Comparison of ENCODE assay signal across 1 cellular context in genomic region chr3:66593978-66594377, GRCh38.
TF ChIP-seq lines count a peak whose summit lies in the region.

No MANE protein-coding gene starts in this region.

TF ChIP-seq in HepG2, 621 proteins besides CTCF, POLR2A, EP300 and RAD21 (continued from another document and continues in another):
- TF ChIP-seq ZNF687 (CRISPR knock-in tag; IDR thresholded peaks at IDR 0.05) (no peak), PTBP1 (IDR thresholded peaks at IDR 0.05; ENCODE audit: low read depth, low read length, poor library complexity, severe bottlenecking) (no peak), NFYC (CRISPR knock-in tag; IDR thresholded peaks at IDR 0.05) (no peak), ZNF263 (CRISPR knock-in tag; IDR thresholded peaks at IDR 0.05) (no peak), RXRA (CRISPR knock-in tag; IDR thresholded peaks at IDR 0.05) (no peak), HNRNPL (IDR thresholded peaks at IDR 0.05; ENCODE audit: low read depth, low read length) (no peak), KLF12 (CRISPR knock-in tag; IDR thresholded peaks at IDR 0.05; ENCODE audit: borderline replicate concordance) (no peak), ZNF264 (CRISPR knock-in tag; IDR thresholded peaks at IDR 0.05) (no peak), ZBTB1 (CRISPR knock-in tag; IDR thresholded peaks at IDR 0.05; ENCODE audit: borderline replicate concordance) (no peak), ZNF615 (CRISPR knock-in tag; IDR thresholded peaks at IDR 0.05; ENCODE audit: borderline replicate concordance) (no peak), ZNF282 (IDR thresholded peaks at IDR 0.05; ENCODE audit: partially characterized antibody) (no peak), YEATS2 (CRISPR knock-in tag; IDR thresholded peaks at IDR 0.05; ENCODE audit: borderline replicate concordance) (no peak), ZNF414 (CRISPR knock-in tag; IDR thresholded peaks at IDR 0.05) (no peak), ARHGAP35 (CRISPR knock-in tag; IDR thresholded peaks at IDR 0.05; ENCODE audit: borderline replicate concordance) (no peak), ZSCAN21 (CRISPR knock-in tag; IDR thresholded peaks at IDR 0.05; ENCODE audit: borderline replicate concordance) (no peak), CHCHD3 (CRISPR knock-in tag; IDR thresholded peaks at IDR 0.05) (no peak), USF2 (IDR thresholded peaks at IDR 0.05; ENCODE audit: low read depth, low read length) (no peak), USF2 (CRISPR knock-in tag; IDR thresholded peaks at IDR 0.05; ENCODE audit: borderline replicate concordance) (no peak), ATF7 (IDR thresholded peaks at IDR 0.05) (peak; percentile 57), ATF7 (CRISPR knock-in tag; IDR thresholded peaks at IDR 0.05) (no peak), FOXK1 (CRISPR knock-in tag; IDR thresholded peaks at IDR 0.05; ENCODE audit: borderline replicate concordance, low read depth) (no peak), U2AF1 (optimal IDR thresholded peaks at IDR 0.05; ENCODE audit: low read depth, low read length) (no peak), ZNF710 (CRISPR knock-in tag; IDR thresholded peaks at IDR 0.05; ENCODE audit: borderline replicate concordance) (no peak), DNMT1 (CRISPR knock-in tag; IDR thresholded peaks at IDR 0.05) (no peak), CENPT (CRISPR knock-in tag; IDR thresholded peaks at IDR 0.05; ENCODE audit: low read depth) (no peak), KLF16 (CRISPR knock-in tag; IDR thresholded peaks at IDR 0.05) (0 out of 4 replicates have a peak, but pooled peaks of 1 of the 2 experiments have one; percentile 29), ZNF44 (CRISPR knock-in tag; IDR thresholded peaks at IDR 0.05) (no peak), ZNF296 (CRISPR knock-in tag; conservative IDR thresholded peaks at IDR 0.05) (no peak)
- TF ChIP-seq, protein P1, sequence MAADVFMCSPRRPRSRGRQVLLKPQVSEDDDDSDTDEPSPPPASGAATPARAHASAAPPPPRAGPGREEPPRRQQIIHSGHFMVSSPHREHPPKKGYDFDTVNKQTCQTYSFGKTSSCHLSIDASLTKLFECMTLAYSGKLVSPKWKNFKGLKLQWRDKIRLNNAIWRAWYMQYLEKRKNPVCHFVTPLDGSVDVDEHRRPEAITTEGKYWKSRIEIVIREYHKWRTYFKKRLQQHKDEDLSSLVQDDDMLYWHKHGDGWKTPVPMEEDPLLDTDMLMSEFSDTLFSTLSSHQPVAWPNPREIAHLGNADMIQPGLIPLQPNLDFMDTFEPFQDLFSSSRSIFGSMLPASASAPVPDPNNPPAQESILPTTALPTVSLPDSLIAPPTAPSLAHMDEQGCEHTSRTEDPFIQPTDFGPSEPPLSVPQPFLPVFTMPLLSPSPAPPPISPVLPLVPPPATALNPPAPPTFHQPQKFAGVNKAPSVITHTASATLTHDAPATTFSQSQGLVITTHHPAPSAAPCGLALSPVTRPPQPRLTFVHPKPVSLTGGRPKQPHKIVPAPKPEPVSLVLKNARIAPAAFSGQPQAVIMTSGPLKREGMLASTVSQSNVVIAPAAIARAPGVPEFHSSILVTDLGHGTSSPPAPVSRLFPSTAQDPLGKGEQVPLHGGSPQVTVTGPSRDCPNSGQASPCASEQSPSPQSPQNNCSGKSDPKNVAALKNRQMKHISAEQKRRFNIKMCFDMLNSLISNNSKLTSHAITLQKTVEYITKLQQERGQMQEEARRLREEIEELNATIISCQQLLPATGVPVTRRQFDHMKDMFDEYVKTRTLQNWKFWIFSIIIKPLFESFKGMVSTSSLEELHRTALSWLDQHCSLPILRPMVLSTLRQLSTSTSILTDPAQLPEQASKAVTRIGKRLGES (CRISPR knock-in tag; IDR thresholded peaks at IDR 0.05; ENCODE audit: borderline replicate concordance): no peak
- TF ChIP-seq, protein P2, sequence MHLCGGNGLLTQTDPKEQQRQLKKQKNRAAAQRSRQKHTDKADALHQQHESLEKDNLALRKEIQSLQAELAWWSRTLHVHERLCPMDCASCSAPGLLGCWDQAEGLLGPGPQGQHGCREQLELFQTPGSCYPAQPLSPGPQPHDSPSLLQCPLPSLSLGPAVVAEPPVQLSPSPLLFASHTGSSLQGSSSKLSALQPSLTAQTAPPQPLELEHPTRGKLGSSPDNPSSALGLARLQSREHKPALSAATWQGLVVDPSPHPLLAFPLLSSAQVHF (CRISPR knock-in tag; IDR thresholded peaks at IDR 0.05): no peak
- TF ChIP-seq, protein P3, sequence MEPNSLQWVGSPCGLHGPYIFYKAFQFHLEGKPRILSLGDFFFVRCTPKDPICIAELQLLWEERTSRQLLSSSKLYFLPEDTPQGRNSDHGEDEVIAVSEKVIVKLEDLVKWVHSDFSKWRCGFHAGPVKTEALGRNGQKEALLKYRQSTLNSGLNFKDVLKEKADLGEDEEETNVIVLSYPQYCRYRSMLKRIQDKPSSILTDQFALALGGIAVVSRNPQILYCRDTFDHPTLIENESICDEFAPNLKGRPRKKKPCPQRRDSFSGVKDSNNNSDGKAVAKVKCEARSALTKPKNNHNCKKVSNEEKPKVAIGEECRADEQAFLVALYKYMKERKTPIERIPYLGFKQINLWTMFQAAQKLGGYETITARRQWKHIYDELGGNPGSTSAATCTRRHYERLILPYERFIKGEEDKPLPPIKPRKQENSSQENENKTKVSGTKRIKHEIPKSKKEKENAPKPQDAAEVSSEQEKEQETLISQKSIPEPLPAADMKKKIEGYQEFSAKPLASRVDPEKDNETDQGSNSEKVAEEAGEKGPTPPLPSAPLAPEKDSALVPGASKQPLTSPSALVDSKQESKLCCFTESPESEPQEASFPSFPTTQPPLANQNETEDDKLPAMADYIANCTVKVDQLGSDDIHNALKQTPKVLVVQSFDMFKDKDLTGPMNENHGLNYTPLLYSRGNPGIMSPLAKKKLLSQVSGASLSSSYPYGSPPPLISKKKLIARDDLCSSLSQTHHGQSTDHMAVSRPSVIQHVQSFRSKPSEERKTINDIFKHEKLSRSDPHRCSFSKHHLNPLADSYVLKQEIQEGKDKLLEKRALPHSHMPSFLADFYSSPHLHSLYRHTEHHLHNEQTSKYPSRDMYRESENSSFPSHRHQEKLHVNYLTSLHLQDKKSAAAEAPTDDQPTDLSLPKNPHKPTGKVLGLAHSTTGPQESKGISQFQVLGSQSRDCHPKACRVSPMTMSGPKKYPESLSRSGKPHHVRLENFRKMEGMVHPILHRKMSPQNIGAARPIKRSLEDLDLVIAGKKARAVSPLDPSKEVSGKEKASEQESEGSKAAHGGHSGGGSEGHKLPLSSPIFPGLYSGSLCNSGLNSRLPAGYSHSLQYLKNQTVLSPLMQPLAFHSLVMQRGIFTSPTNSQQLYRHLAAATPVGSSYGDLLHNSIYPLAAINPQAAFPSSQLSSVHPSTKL (CRISPR knock-in tag; IDR thresholded peaks at IDR 0.05): peak; percentile 70
- TF ChIP-seq, protein P4, sequence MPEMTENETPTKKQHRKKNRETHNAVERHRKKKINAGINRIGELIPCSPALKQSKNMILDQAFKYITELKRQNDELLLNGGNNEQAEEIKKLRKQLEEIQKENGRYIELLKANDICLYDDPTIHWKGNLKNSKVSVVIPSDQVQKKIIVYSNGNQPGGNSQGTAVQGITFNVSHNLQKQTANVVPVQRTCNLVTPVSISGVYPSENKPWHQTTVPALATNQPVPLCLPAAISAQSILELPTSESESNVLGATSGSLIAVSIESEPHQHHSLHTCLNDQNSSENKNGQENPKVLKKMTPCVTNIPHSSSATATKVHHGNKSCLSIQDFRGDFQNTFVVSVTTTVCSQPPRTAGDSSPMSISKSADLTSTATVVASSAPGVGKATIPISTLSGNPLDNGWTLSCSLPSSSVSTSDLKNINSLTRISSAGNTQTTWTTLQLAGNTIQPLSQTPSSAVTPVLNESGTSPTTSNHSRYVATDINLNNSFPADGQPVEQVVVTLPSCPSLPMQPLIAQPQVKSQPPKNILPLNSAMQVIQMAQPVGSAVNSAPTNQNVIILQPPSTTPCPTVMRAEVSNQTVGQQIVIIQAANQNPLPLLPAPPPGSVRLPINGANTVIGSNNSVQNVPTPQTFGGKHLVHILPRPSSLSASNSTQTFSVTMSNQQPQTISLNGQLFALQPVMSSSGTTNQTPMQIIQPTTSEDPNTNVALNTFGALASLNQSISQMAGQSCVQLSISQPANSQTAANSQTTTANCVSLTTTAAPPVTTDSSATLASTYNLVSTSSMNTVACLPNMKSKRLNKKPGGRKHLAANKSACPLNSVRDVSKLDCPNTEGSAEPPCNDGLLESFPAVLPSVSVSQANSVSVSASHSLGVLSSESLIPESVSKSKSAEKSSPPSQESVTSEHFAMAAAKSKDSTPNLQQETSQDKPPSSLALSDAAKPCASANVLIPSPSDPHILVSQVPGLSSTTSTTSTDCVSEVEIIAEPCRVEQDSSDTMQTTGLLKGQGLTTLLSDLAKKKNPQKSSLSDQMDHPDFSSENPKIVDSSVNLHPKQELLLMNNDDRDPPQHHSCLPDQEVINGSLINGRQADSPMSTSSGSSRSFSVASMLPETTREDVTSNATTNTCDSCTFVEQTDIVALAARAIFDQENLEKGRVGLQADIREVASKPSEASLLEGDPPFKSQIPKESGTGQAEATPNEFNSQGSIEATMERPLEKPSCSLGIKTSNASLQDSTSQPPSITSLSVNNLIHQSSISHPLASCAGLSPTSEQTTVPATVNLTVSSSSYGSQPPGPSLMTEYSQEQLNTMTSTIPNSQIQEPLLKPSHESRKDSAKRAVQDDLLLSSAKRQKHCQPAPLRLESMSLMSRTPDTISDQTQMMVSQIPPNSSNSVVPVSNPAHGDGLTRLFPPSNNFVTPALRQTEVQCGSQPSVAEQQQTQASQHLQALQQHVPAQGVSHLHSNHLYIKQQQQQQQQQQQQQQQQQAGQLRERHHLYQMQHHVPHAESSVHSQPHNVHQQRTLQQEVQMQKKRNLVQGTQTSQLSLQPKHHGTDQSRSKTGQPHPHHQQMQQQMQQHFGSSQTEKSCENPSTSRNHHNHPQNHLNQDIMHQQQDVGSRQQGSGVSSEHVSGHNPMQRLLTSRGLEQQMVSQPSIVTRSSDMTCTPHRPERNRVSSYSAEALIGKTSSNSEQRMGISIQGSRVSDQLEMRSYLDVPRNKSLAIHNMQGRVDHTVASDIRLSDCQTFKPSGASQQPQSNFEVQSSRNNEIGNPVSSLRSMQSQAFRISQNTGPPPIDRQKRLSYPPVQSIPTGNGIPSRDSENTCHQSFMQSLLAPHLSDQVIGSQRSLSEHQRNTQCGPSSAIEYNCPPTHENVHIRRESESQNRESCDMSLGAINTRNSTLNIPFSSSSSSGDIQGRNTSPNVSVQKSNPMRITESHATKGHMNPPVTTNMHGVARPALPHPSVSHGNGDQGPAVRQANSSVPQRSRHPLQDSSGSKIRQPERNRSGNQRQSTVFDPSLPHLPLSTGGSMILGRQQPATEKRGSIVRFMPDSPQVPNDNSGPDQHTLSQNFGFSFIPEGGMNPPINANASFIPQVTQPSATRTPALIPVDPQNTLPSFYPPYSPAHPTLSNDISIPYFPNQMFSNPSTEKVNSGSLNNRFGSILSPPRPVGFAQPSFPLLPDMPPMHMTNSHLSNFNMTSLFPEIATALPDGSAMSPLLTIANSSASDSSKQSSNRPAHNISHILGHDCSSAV (CRISPR knock-in tag; IDR thresholded peaks at IDR 0.05; ENCODE audit: borderline replicate concordance): no peak
